ENCODE assay signal across 8 cellular contexts in the genomic region with DNA sequence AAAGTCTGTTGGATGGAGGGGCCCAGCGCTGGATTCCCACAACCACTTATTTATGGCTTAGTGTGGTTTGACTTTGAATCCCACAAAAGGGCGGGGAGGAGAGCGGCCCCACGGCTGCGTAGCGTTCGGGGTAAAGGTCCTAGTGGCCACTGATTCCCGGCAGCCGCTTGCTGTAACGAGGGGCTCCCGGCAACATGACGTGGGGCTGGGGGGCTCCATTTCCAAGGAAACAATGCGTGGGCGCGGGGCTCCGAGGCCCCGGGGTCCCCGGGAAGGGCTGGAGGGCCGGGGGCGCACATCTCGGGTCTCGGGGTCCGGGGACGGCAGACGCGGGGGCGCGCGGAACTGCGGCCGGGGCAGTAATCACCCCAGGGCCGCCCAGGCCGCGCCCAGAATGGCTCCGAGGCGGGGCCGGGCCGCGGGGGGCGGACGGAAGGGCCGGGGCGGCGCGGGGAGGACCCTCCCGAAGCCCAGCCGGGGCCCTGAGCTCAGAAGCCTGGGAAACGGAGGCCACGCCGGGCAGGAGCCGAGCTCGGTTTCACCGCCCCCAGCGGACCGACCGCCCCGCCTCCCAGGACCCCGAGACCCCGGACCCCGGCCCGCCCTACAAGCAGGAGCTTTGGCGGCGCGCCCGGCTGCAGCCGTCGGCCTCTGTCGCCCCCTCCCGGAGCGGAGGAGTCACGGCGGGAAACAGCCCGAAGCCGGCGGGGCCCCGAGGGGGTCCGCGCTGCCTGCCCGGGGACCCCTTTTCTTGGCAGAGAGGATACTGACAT. TPM values are rescaled to one million over a fixed set of nuclear protein-coding genes. Genes with fewer than 3 reads are reported as not detected.
DNase-seq lines count a peak whose midpoint lies in the region; ATAC-seq and TF ChIP-seq lines count a peak whose summit lies in the region.

No MANE protein-coding gene starts in this region.

- 1% methylated on average over 79 of the region's 79 CpGs for WGBS in liver

- H3K27me3 ChIP-seq in liver (ENCODE audit: control insufficient read depth in 4 of 4, insufficient read depth in 4 of 4, low read length in 3 of 4) = no peaks in the 10 kb centered on the region

- TF ChIP-seq CTCF in 22Rv1 (IDR thresholded peaks at IDR 0.05) = peak; percentile 96
- peak; percentile 70 for TF ChIP-seq CTCF in liver (IDR thresholded peaks at IDR 0.05; ENCODE audit: low read depth, low read length, missing input control)

- H3K27ac Mint-ChIP-seq in activated CD4-positive, alpha-beta T cell treated with anti-CD3 and anti-CD28 coated beads, Interleukin-2, amount 10 ng/mL, durations not matched to agents 7 days and 5 days = peak overlapping the region; percentile 88
- peak overlapping the region; percentile 98 for H3K27ac Mint-ChIP-seq in dendritic cell treated with granulocyte-macrophage colony-stimulating factor and Interleukin-4, amounts not matched to agents 40 ng/mL and 50 ng/mL, for 4 days

- H3K4me1 Mint-ChIP-seq in activated CD4-positive, alpha-beta T cell treated with anti-CD3 and anti-CD28 coated beads, Interleukin-2, amount 10 ng/mL, durations not matched to agents 7 days and 5 days = peaks cover 11% of the 10 kb centered on the region
- peaks cover 27% of the 10 kb centered on the region for H3K4me1 Mint-ChIP-seq in dendritic cell treated with granulocyte-macrophage colony-stimulating factor and Interleukin-4, amounts not matched to agents 40 ng/mL and 50 ng/mL, for 4 days (ENCODE audit: low read depth)

- H3K27me3 Mint-ChIP-seq in activated CD4-positive, alpha-beta T cell treated with anti-CD3 and anti-CD28 coated beads, Interleukin-2, amount 10 ng/mL, durations not matched to agents 7 days and 5 days = peaks cover 27% of the 10 kb centered on the region
- H3K27me3 Mint-ChIP-seq in dendritic cell treated with granulocyte-macrophage colony-stimulating factor and Interleukin-4, amounts not matched to agents 40 ng/mL and 50 ng/mL, for 4 days = peaks cover 39% of the 10 kb centered on the region

- H3K36me3 Mint-ChIP-seq in activated CD4-positive, alpha-beta T cell treated with anti-CD3 and anti-CD28 coated beads, Interleukin-2, amount 10 ng/mL, durations not matched to agents 7 days and 5 days (ENCODE audit: low read depth) = no peaks in the 10 kb centered on the region
- H3K36me3 Mint-ChIP-seq in dendritic cell treated with granulocyte-macrophage colony-stimulating factor and Interleukin-4, amounts not matched to agents 40 ng/mL and 50 ng/mL, for 4 days (ENCODE audit: low read depth) = peaks cover 6% of the 10 kb centered on the region

- peak overlapping the region; percentile 20 to 73 (median 29) for H3K4me3 ChIP-seq in liver (ENCODE audit: low read depth in 1 of 3, low read length in 3 of 3)

- H3K9me3 Mint-ChIP-seq in activated CD4-positive, alpha-beta T cell treated with anti-CD3 and anti-CD28 coated beads, Interleukin-2, amount 10 ng/mL, durations not matched to agents 7 days and 5 days = no peaks in the 10 kb centered on the region
- no peaks in the 10 kb centered on the region for H3K9me3 Mint-ChIP-seq in dendritic cell treated with granulocyte-macrophage colony-stimulating factor and Interleukin-4, amounts not matched to agents 40 ng/mL and 50 ng/mL, for 4 days

- H3K9me3 ChIP-seq in liver (ENCODE audit: control insufficient read depth in 4 of 4, low read length in 3 of 4) = no peaks in the 10 kb centered on the region

- CTCF ChIA-PET in activated CD4-positive, alpha-beta T cell treated with anti-CD3 and anti-CD28 coated beads, Interleukin-2, amount 10 ng/mL, durations not matched to agents 7 days and 5 days (lab: Charles Lee) = interaction anchor here (0.6 to 3.8 kb wide), 15 partner anchors 9 to 495 kb away, joined by 3 to 56 read pairs (median 4); a partner anchor contains a TSS

- TF ChIP-seq POLR2A in GM15510 (IDR thresholded peaks at IDR 0.05; ENCODE audit: borderline replicate concordance, extremely low read depth, insufficient read length) = peak; percentile 39

- no peaks in the 10 kb centered on the region for H3K36me3 ChIP-seq in liver (ENCODE audit: control insufficient read depth in 4 of 4, insufficient read depth in 3 of 4, low read depth in 1 of 4, low read length in 3 of 4)

- peaks cover 5 to 21% (median 9%) of the 10 kb centered on the region in 4 donors for H3K4me1 ChIP-seq in liver (ENCODE audit: control insufficient read depth in 4 of 4, insufficient read depth in 4 of 4, low read length in 3 of 4)

- POLR2A ChIA-PET in activated CD4-positive, alpha-beta T cell treated with anti-CD3 and anti-CD28 coated beads, Interleukin-2, amount 10 ng/mL, durations not matched to agents 7 days and 5 days (lab: Charles Lee) = no interaction called here

- DNase-seq in NCI-H2196 treated with DMSO at 0.1 percent for 48 hours (lab: John Stamatoyannopoulos, UW; ENCODE audit: unreplicated experiment) = peak; percentile 43
- peak; percentile 73 for DNase-seq in activated CD4-positive, alpha-beta T cell treated with anti-CD3 and anti-CD28 coated beads, Interleukin-2, amount 10 ng/mL, durations not matched to agents 7 days and 5 days
- peak; percentile 81 for DNase-seq in stimulated activated CD4-positive, alpha-beta T cell treated with anti-CD3 and anti-CD28 coated beads, Interleukin-4, amount 100 ng/mL, for 1 hour

- H3K4me3 Mint-ChIP-seq in activated CD4-positive, alpha-beta T cell treated with anti-CD3 and anti-CD28 coated beads, Interleukin-2, amount 10 ng/mL, durations not matched to agents 7 days and 5 days = peak overlapping the region; percentile 76
- H3K4me3 Mint-ChIP-seq in dendritic cell treated with granulocyte-macrophage colony-stimulating factor and Interleukin-4, amounts not matched to agents 40 ng/mL and 50 ng/mL, for 4 days = peak overlapping the region; percentile 91

- intact Hi-C loops in dendritic cell treated with granulocyte-macrophage colony-stimulating factor and Interleukin-4, amounts not matched to agents 40 ng/mL and 50 ng/mL, for 4 days (cut with micrococcal nuclease) = loop anchor here (1.0 kb wide), 1 partner anchor 54 kb away; no protein-coding TSS in a partner anchor

- ATAC-seq in HG02884 (IDR thresholded peaks at IDR 0.05; ENCODE audit: unreplicated experiment) = peak; percentile 77

- H3K27ac ChIP-seq in 22Rv1 = peak overlapping the region; percentile 100
- H3K27ac ChIP-seq in liver (ENCODE audit: low read depth in 1 of 2, low read length in 2 of 2) = peak overlapping the region; percentile 69 to 89

- peak; percentile 68 to 70 for TF ChIP-seq RAD21 in liver (IDR thresholded peaks at IDR 0.05)

- peak overlapping the region; percentile 22 to 70 for H3K9ac ChIP-seq in liver (ENCODE audit: low read depth in 1 of 2, low read length in 2 of 2)

TF ChIP-seq in liver, 16 proteins besides CTCF, POLR2A, EP300 and RAD21 (continues in another document):
- peak; percentile 13 for TF ChIP-seq YY1 (IDR thresholded peaks at IDR 0.05)
- TF ChIP-seq JUND (IDR thresholded peaks at IDR 0.05) = no peak
- TF ChIP-seq FOXA2 (IDR thresholded peaks at IDR 0.05) = no peak
- no peak for TF ChIP-seq FOXA1 (IDR thresholded peaks at IDR 0.05)
- TF ChIP-seq EGR1 (IDR thresholded peaks at IDR 0.05; ENCODE audit: low read depth in 2 of 2) = no peak
- TF ChIP-seq SP1 (IDR thresholded peaks at IDR 0.05) = peak; percentile 20
- no peak for TF ChIP-seq HNF4G (IDR thresholded peaks at IDR 0.05)
- TF ChIP-seq HNF4A (conservative IDR thresholded peaks at IDR 0.05) = peak in 1 of 2 donors; percentile 22
- TF ChIP-seq TAF1 (conservative IDR thresholded peaks at IDR 0.05) = no peak
- TF ChIP-seq, protein P1, sequence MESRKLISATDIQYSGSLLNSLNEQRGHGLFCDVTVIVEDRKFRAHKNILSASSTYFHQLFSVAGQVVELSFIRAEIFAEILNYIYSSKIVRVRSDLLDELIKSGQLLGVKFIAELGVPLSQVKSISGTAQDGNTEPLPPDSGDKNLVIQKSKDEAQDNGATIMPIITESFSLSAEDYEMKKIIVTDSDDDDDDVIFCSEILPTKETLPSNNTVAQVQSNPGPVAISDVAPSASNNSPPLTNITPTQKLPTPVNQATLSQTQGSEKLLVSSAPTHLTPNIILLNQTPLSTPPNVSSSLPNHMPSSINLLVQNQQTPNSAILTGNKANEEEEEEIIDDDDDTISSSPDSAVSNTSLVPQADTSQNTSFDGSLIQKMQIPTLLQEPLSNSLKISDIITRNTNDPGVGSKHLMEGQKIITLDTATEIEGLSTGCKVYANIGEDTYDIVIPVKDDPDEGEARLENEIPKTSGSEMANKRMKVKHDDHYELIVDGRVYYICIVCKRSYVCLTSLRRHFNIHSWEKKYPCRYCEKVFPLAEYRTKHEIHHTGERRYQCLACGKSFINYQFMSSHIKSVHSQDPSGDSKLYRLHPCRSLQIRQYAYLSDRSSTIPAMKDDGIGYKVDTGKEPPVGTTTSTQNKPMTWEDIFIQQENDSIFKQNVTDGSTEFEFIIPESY (IDR thresholded peaks at IDR 0.05) = no peak
- TF ChIP-seq, protein P2, sequence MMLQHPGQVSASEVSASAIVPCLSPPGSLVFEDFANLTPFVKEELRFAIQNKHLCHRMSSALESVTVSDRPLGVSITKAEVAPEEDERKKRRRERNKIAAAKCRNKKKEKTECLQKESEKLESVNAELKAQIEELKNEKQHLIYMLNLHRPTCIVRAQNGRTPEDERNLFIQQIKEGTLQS (IDR thresholded peaks at IDR 0.05) = no peak
- no peak for TF ChIP-seq GABPA (IDR thresholded peaks at IDR 0.05 in 1 of 2, conservative IDR thresholded peaks at IDR 0.05 in 1 of 2)
- TF ChIP-seq NR2F2 (IDR thresholded peaks at IDR 0.05) = no peak

RNA-seq across cellular contexts. Expression of a gene that starts 11.9 kb away (rescaled TPM):
- total RNA-seq in activated CD4-positive, alpha-beta T cell treated with anti-CD3 and anti-CD28 coated beads, Interleukin-2, amount 10 ng/mL, durations not matched to agents 7 days and 5 days = not detected
- total RNA-seq in liver = 10 to 100 TPM in 1 of 2 donors, 1 to 10 TPM in 1; 1.6 to 22.6 TPM
- polyA plus RNA-seq in liver = 10 to 100 TPM; 22.1 to 25.9 TPM

Comparison
In these comparisons a context has a peak if more than half of its experiments do, and no peak if none do; other contexts are left out.
1. Peak in every context shown above with its lines: DNase-seq, ATAC-seq, H3K4me3 ChIP-seq and H3K27ac ChIP-seq.